28 cellular contexts compared by ENCODE assay signal in genomic region chr15:69317392-69317841, GRCh38. TPM values are rescaled to one million over a fixed set of nuclear protein-coding genes. Genes with fewer than 3 reads are reported as not detected.
DNase-seq lines count a peak whose midpoint lies in the region; ATAC-seq and TF ChIP-seq lines count a peak whose summit lies in the region.
"Had no signal": no experiment of that assay in that cellular context is flagged by ENCODE, and none has a peak within 500 bp of the region (broad histone marks: within the 10 kb centered on the region; RNA-seq: fewer than 3 reads in every experiment).

No MANE protein-coding gene starts in this region.

- peaks cover 14% of the 10 kb centered on the region for H3K36me3 ChIP-seq in endodermal cell (ENCODE audit: control insufficient read depth, insufficient read depth, low read length)
- H3K36me3 ChIP-seq in transverse colon = no peaks in the 10 kb centered on the region
- H3K36me3 ChIP-seq: heart left ventricle, left lung, right atrium auricular region, upper lobe of left lung had no signal

- WGBS in endodermal cell (ENCODE audit: insufficient coverage in 1 of 2, insufficient read length in 1 of 2), 2 experiments = 67 to 70% methylated on average over 4 to 5 of the region's 5 CpGs
- 35 to 38% methylated on average over 2 to 5 of the region's 5 CpGs for WGBS in transverse colon (ENCODE audit: low coverage in 1 of 2), 2 donors

- H3K27ac Mint-ChIP-seq in endodermal cell (no peak overlapping the region), nephron (peak overlapping the region; percentile 87 to 96 (median 94))
- H3K27ac Mint-ChIP-seq: activated CD4-positive, alpha-beta T cell treated with anti-CD3 and anti-CD28 coated beads, Interleukin-2, amount 10 ng/mL, durations not matched to agents 24 days and 14 days; activated T-cell treated with anti-CD3 and anti-CD28 coated beads, Interleukin-2, amount 50 U/mL, for 24 hours; T-helper 2 cell treated with Interferon-gamma antibody and Interleukin-4, amounts not matched to agents 5 μg/mL and 100 μg/mL, for 36 hours had no signal

- H3K4me3 ChIP-seq in endodermal cell (ENCODE audit: low read length) (no peak overlapping the region), transverse colon (peak overlapping the region in 2 of 4 donors; percentile 7 to 32)
- H3K4me3 ChIP-seq: heart left ventricle, left lung, right atrium auricular region, upper lobe of left lung had no signal

- ATAC-seq in GM19455 (IDR thresholded peaks at IDR 0.05; ENCODE audit: unreplicated experiment) = no peak
- no peak for ATAC-seq in stimulated activated naive CD8-positive, alpha-beta T cell treated with anti-CD3 and anti-CD28 coated beads, Interleukin-15, Interleukin-2, amounts not matched to agents 100 U/mL and 50 U/mL, for 24 hours
- ATAC-seq: heart left ventricle, left lung had no signal

- DNase-seq in HT-29 (ENCODE audit: low spot score) = peak; percentile 86
- no peak for DNase-seq in endodermal cell
- DNase-seq in transverse colon = peak; percentile 68
- no peak for DNase-seq in GF-D8 (lab: John Stamatoyannopoulos, UW)
- DNase-seq in stimulated activated naive CD8-positive, alpha-beta T cell treated with anti-CD3 and anti-CD28 coated beads, Interleukin-15, Interleukin-2, amounts not matched to agents 100 U/mL and 50 U/mL, for 24 hours = no peak
- DNase-seq: activated CD4-positive, alpha-beta T cell treated with anti-CD3 and anti-CD28 coated beads, Interleukin-2, amount 10 ng/mL, durations not matched to agents 24 days and 14 days; activated naive CD4-positive, alpha-beta T cell treated with Interleukin-2 at 50 U/mL for 16 hours; activated T-cell treated with anti-CD3 and anti-CD28 coated beads, Interleukin-2, amount 50 U/mL, for 24 hours; C1 segment of cervical spinal cord; DND-41; effector memory CD4-positive, alpha-beta T cell; erythroblast; heart left ventricle; Karpas-422; left lung; naive B cell; NCI-H1417 treated with DMSO at 0.1 percent for 48 hours; NCI-H2081 treated with DMSO at 0.1 percent for 48 hours; NCI-H345; stimulated activated CD4-positive, alpha-beta T cell treated with anti-CD3 and anti-CD28 coated beads, Interleukin-2, amount 100 ng/mL, for 48 hours; upper lobe of left lung had no signal

- in situ Hi-C loops in transverse colon (cut with MboI; ENCODE audit: low pct_ligation_motif_present in 1 of 4, low pct_unique_long_range_greater_than_20kb in 1 of 4, low sequenced_read_pairs in 3 of 4) = no loop called here

- H3K36me3 Mint-ChIP-seq in endodermal cell (ENCODE audit: low read depth) (peaks cover 10% of the 10 kb centered on the region), nephron (ENCODE audit: low read depth) (no peaks in the 10 kb centered on the region)
- H3K36me3 Mint-ChIP-seq: brain, naive B cell had no signal

- peaks cover 29% of the 10 kb centered on the region for H3K4me1 Mint-ChIP-seq in endodermal cell
- H3K4me1 Mint-ChIP-seq in nephron = peaks cover 9% of the 10 kb centered on the region

- H3K27ac ChIP-seq in endodermal cell (ENCODE audit: low read depth, low read length) (no peak overlapping the region), transverse colon (peak overlapping the region; percentile 88 to 92 (median 88))
- H3K27ac ChIP-seq: heart left ventricle, left lung, right atrium auricular region, upper lobe of left lung, VCaP had no signal

- TF ChIP-seq CTCF in endodermal cell (conservative IDR thresholded peaks at IDR 0.05) (no peak), nephron (IDR thresholded peaks at IDR 0.05; ENCODE audit: unreplicated experiment in 3 of 3) (no peak), transverse colon (IDR thresholded peaks at IDR 0.05) (no peak)

- H3K9me3 ChIP-seq in endodermal cell (ENCODE audit: control insufficient read depth, low read length) = no peaks in the 10 kb centered on the region
- no peaks in the 10 kb centered on the region for H3K9me3 ChIP-seq in transverse colon
- H3K9me3 ChIP-seq: heart left ventricle, left lung, right atrium auricular region, upper lobe of left lung had no signal

- H3K9me3 Mint-ChIP-seq in endodermal cell (no peaks in the 10 kb centered on the region), nephron (no peaks in the 10 kb centered on the region)
- H3K9me3 Mint-ChIP-seq: activated CD4-positive, alpha-beta T cell treated with anti-CD3 and anti-CD28 coated beads, Interleukin-2, amount 10 ng/mL, durations not matched to agents 24 days and 14 days; activated T-cell treated with anti-CD3 and anti-CD28 coated beads, Interleukin-2, amount 50 U/mL, for 24 hours; naive B cell; T-helper 2 cell treated with Interferon-gamma antibody and Interleukin-4, amounts not matched to agents 5 μg/mL and 100 μg/mL, for 36 hours had no signal

- H3K4me3 Mint-ChIP-seq in endodermal cell (peak overlapping the region; percentile 10), nephron (peak overlapping the region in 1 of 3 experiments; percentile 21)
- H3K4me3 Mint-ChIP-seq: activated CD4-positive, alpha-beta T cell treated with anti-CD3 and anti-CD28 coated beads, Interleukin-2, amount 10 ng/mL, durations not matched to agents 24 days and 14 days; activated T-cell treated with anti-CD3 and anti-CD28 coated beads, Interleukin-2, amount 50 U/mL, for 24 hours; brain; naive B cell; T-helper 2 cell treated with Interferon-gamma antibody and Interleukin-4, amounts not matched to agents 5 μg/mL and 100 μg/mL, for 36 hours had no signal

- peak; percentile 77 for TF ChIP-seq POLR2A in transverse colon (IDR thresholded peaks at IDR 0.05)

- H3K27me3 Mint-ChIP-seq in endodermal cell (ENCODE audit: insufficient read depth) (no peaks in the 10 kb centered on the region), nephron (ENCODE audit: low read depth) (peaks cover 16% of the 10 kb centered on the region)
- H3K27me3 Mint-ChIP-seq: brain had no signal

- TF ChIP-seq EP300 in transverse colon (IDR thresholded peaks at IDR 0.05; ENCODE audit: low read depth) = no peak

- H3K27me3 ChIP-seq in endodermal cell (ENCODE audit: control insufficient read depth, insufficient read depth, low read length, poor library complexity, severe bottlenecking) = no peaks in the 10 kb centered on the region
- no peaks in the 10 kb centered on the region for H3K27me3 ChIP-seq in transverse colon
- H3K27me3 ChIP-seq: heart left ventricle, left lung, right atrium auricular region, upper lobe of left lung had no signal

- H3K9ac ChIP-seq in endodermal cell (ENCODE audit: extremely low read depth, low read length, poor library complexity, severe bottlenecking) = no peak overlapping the region

- H3K4me1 ChIP-seq in endodermal cell (ENCODE audit: control insufficient read depth, insufficient read depth, low read length) = peaks cover 18% of the 10 kb centered on the region
- peaks cover 12 to 94% (median 59%) of the 10 kb centered on the region in 4 donors for H3K4me1 ChIP-seq in transverse colon
- H3K4me1 ChIP-seq: right atrium auricular region had no signal

- intact Hi-C loops in transverse colon (cut with DNase I; ENCODE audit: low total_unique reads) = no loop called here

RNA-seq across cellular contexts. Expression of gene PAQR5, which starts 18.7 kb away (rescaled TPM):
- total RNA-seq in HT-29 (2014; rRNA removed; shearing (Covaris generic)) = 25.9 and 28.9 TPM in 2 replicates
- 10 to 100 TPM; 43.6 to 55.6 TPM for total RNA-seq in endodermal cell
- polyA plus RNA-seq in endodermal cell (2013, experiment 1 of 2) = 4.9 TPM
- polyA plus RNA-seq in endodermal cell (2013, experiment 2 of 2) = 4.1 TPM
- 10 to 100 TPM; 21.1 to 80.0 (median 48.9) TPM for total RNA-seq in transverse colon
- total RNA-seq: activated CD4-positive, alpha-beta T cell treated with anti-CD3 and anti-CD28 coated beads, Interleukin-2, amount 10 ng/mL, durations not matched to agents 24 days and 14 days; OCI-LY7 had no signal

Comparison
In these comparisons a context has a peak if more than half of its experiments do, and no peak if none do; other contexts are left out.
1. DNase-seq: peak in HT-29 (single experiment) and transverse colon (single experiment); none in endodermal cell (single experiment), GF-D8 (single experiment) and stimulated activated naive CD8-positive, alpha-beta T cell treated with anti-CD3 and anti-CD28 coated beads, Interleukin-15, Interleukin-2, amounts not matched to agents 100 U/mL and 50 U/mL, for 24 hours (single experiment).